ENCODE assay signal across 9 cellular contexts in the genomic region with DNA sequence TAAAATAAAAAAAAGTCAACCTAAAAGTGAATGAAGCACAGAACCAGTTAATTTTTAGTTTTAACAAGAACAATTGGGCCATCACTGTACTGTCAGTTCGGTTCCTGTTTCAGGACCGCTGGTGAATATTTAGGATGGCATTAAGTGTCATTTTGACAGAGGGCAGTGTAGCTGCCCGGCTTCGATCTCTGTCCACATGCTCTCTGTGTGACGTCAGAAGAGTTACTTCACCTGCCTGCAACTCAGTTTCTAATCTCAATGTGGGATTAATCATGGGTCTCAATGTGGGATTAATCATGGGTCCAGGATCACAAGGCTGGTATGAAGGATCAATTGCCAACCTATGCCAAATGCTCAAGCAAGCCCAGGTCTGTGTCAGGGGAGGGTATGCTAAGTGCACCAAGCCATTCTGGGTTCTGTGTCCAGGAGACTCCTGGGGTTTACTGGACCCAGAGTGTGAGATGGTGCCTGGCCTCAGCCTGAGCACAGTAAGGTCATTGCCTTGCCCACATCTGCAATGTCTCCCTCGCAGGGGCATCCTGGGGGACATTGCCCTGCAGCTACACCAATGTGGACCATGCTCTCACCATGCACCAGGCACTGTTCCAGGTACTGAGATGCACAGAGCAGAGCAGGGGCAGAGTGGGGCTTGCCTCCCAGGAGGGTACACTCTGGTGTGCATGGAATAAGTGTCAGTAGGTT. TPM values are rescaled to one million over a fixed set of nuclear protein-coding genes. Genes with fewer than 3 reads are reported as not detected.
"Had no signal": no experiment of that assay in that cellular context is flagged by ENCODE, and none has a peak within 500 bp of the region (broad histone marks: within the 10 kb centered on the region; RNA-seq: fewer than 3 reads in every experiment).

No MANE protein-coding gene starts in this region.

- H3K9me3 ChIP-seq: HAP-1 had no signal

- FAIRE-seq: H1, K562 had no signal

- DNase-seq: H7, HFFc6, IMR-90 had no signal

- H2AFZ ChIP-seq: GM23338 had no signal

- H3K9me3 Mint-ChIP-seq: GM23338, HFFc6 had no signal

- H3K27ac ChIP-seq: HL-60 had no signal

- H3K4me3 Mint-ChIP-seq: GM23338, HFFc6 had no signal

- H3K4me3 ChIP-seq: GM23338, HAP-1, K562 had no signal

- H3K4me2 ChIP-seq: GM23338 had no signal

- H3K4me1 ChIP-seq: HAP-1 had no signal

- H3K27ac Mint-ChIP-seq: GM23338, HFFc6 had no signal

- ATAC-seq: GM23338, HCT116, K562 had no signal

- H3K36me3 ChIP-seq: HAP-1 had no signal

RNA-seq across cellular contexts. Expression of a gene that starts 8.1 kb away (rescaled TPM):
- total RNA-seq: K562 had no signal
- polyA plus RNA-seq: K562 had no signal
